ENCODE assay signal across 1 cellular context in genomic region chr7:50696810-50697582, GRCh38.
TF ChIP-seq lines count a peak whose summit lies in the region.

No MANE protein-coding gene starts in this region.

TF ChIP-seq in HepG2, 621 proteins besides CTCF, POLR2A, EP300 and RAD21 (continued from another document):
- TF ChIP-seq ZXDC (CRISPR knock-in tag; IDR thresholded peaks at IDR 0.05) = no peak
- TF ChIP-seq TARDBP (CRISPR knock-in tag; IDR thresholded peaks at IDR 0.05) = 0 out of 2 replicates have a peak, but pooled peaks have one; percentile 27
- 0 out of 2 replicates have a peak, but pooled peaks have one; percentile 24 for TF ChIP-seq GATAD2A (CRISPR knock-in tag; IDR thresholded peaks at IDR 0.05)
- peak; percentile 61; the same call in 1 of the 2 replicates for TF ChIP-seq ZNF3 (CRISPR knock-in tag; IDR thresholded peaks at IDR 0.05)
